ENCODE assay signal across 21 cellular contexts in genomic region chr19:40136818-40137217, GRCh38.
"Had no signal": no experiment of that assay in that cellular context is flagged by ENCODE, and none has a peak within 500 bp of the region (broad histone marks: within the 10 kb centered on the region; RNA-seq: fewer than 3 reads in every experiment).

No MANE protein-coding gene starts in this region.

- H3K36me3 ChIP-seq: ovary, suprapubic skin, transverse colon, uterus had no signal

- DNase-seq: activated CD4-positive, alpha-beta T cell treated with anti-CD3 and anti-CD28 coated beads for 1 hour; activated CD4-positive, alpha-beta T cell treated with anti-CD3 and anti-CD28 coated beads, Interleukin-2, amount 50 U/mL, for 4 hours; activated gamma-delta T cell treated with Interleukin-2 at 50 U/mL for 16 hours; activated T-cell treated with anti-CD3 and anti-CD28 coated beads for 4 hours; dermis blood vessel endothelial cell; mesenchymal stem cell; mucosa of descending colon; naive thymus-derived CD4-positive, alpha-beta T cell; ovary; psoas muscle; right cardiac atrium; stimulated activated CD4-positive, alpha-beta T cell treated with anti-CD3 and anti-CD28 coated beads, Interleukin-4, amount 100 ng/mL, for 1 hour; stimulated activated naive CD8-positive, alpha-beta T cell treated with anti-CD3 and anti-CD28 coated beads, Interleukin-15, amount 100 ng/mL, for 72 hours; transverse colon; uterus had no signal

- H3K4me1 Mint-ChIP-seq: stimulated activated naive CD8-positive, alpha-beta T cell treated with anti-CD3 and anti-CD28 coated beads, Interleukin-15, amount 100 ng/mL, for 72 hours had no signal

- H3K9me3 Mint-ChIP-seq: activated T-helper 1 cell treated with anti-CD3 and anti-CD28 coated beads, Interleukin-12 subunit alpha, Interleukin-12 subunit beta, Interleukin-2, Interleukin-4 antibody, amounts not matched to agents 30 ng/mL and 10 ng/mL and 1 ng/mL, durations not matched to agents 14 hours and 24 hours and 36 hours; naive thymus-derived CD4-positive, alpha-beta T cell; stimulated activated naive CD8-positive, alpha-beta T cell treated with anti-CD3 and anti-CD28 coated beads, Interleukin-15, amount 100 ng/mL, for 72 hours; T-helper 1 cell treated with Interleukin-12 subunit alpha and Interleukin-12 subunit beta and Interleukin-4 antibody, amounts not matched to agents 30 μg/mL and 1 μg/mL, for 36 hours had no signal

- ATAC-seq: mucosa of descending colon; naive thymus-derived CD4-positive, alpha-beta T cell; psoas muscle; right cardiac atrium; stimulated activated naive CD8-positive, alpha-beta T cell treated with anti-CD3 and anti-CD28 coated beads, Interleukin-15, amount 100 ng/mL, for 72 hours had no signal

- H3K4me2 ChIP-seq: smooth muscle cell had no signal

- H3K4me3 ChIP-seq: mucosa of descending colon, ovary, psoas muscle, smooth muscle cell, suprapubic skin, transverse colon, uterus had no signal

- H3K4me3 Mint-ChIP-seq: activated naive CD8-positive, alpha-beta T cell; activated T-helper 1 cell treated with anti-CD3 and anti-CD28 coated beads, Interleukin-12 subunit alpha, Interleukin-12 subunit beta, Interleukin-2, Interleukin-4 antibody, amounts not matched to agents 30 ng/mL and 10 ng/mL and 1 ng/mL, durations not matched to agents 14 hours and 24 hours and 36 hours; naive thymus-derived CD4-positive, alpha-beta T cell; stimulated activated naive CD8-positive, alpha-beta T cell treated with anti-CD3 and anti-CD28 coated beads, Interleukin-15, amount 100 ng/mL, for 72 hours; T-helper 1 cell treated with Interleukin-12 subunit alpha and Interleukin-12 subunit beta and Interleukin-4 antibody, amounts not matched to agents 30 μg/mL and 1 μg/mL, for 36 hours had no signal

- H3K27me3 Mint-ChIP-seq: activated naive CD8-positive, alpha-beta T cell had no signal

- H3K27me3 ChIP-seq: ovary, uterus had no signal

- H3K27ac ChIP-seq: epithelial cell of prostate, ovary, psoas muscle, suprapubic skin, transverse colon, uterus had no signal

- H3K4me1 ChIP-seq: psoas muscle, suprapubic skin, transverse colon, uterus had no signal

- H3K9me3 ChIP-seq: mucosa of descending colon, ovary, psoas muscle, suprapubic skin, transverse colon, uterus had no signal

- H3K27ac Mint-ChIP-seq: activated naive CD8-positive, alpha-beta T cell; activated T-helper 1 cell treated with anti-CD3 and anti-CD28 coated beads, Interleukin-12 subunit alpha, Interleukin-12 subunit beta, Interleukin-2, Interleukin-4 antibody, amounts not matched to agents 30 ng/mL and 10 ng/mL and 1 ng/mL, durations not matched to agents 14 hours and 24 hours and 36 hours; stimulated activated naive CD8-positive, alpha-beta T cell treated with anti-CD3 and anti-CD28 coated beads, Interleukin-15, amount 100 ng/mL, for 72 hours; T-helper 1 cell treated with Interleukin-12 subunit alpha and Interleukin-12 subunit beta and Interleukin-4 antibody, amounts not matched to agents 30 μg/mL and 1 μg/mL, for 36 hours had no signal

- H3K36me3 Mint-ChIP-seq: activated naive CD8-positive, alpha-beta T cell; naive thymus-derived CD4-positive, alpha-beta T cell had no signal
